Comparison of ENCODE assay signal across 8 cellular contexts in genomic region chr14:102775855-102776760, GRCh38. TPM values are rescaled to one million over a fixed set of nuclear protein-coding genes. Genes with fewer than 3 reads are reported as not detected.
DNase-seq lines count a peak whose midpoint lies in the region; ATAC-seq lines count a peak whose summit lies in the region.

No MANE protein-coding gene starts in this region.

- ATAC-seq in HG02759 (IDR thresholded peaks at IDR 0.05; ENCODE audit: unreplicated experiment) (no peak), GM21526 (IDR thresholded peaks at IDR 0.05; ENCODE audit: low FRiP score, unreplicated experiment) (no peak)

- H3K27ac ChIP-seq in layer of hippocampus (ENCODE audit: low read depth, low read length) (peak overlapping the region; percentile 80), substantia nigra (ENCODE audit: low read depth, low read length, poor library complexity, severe bottlenecking) (peak overlapping the region; percentile 49)

- H3K27me3 ChIP-seq in layer of hippocampus (ENCODE audit: control insufficient read depth, insufficient read depth, low read length), result no peaks in the 10 kb centered on the region

- DNase-seq in DMS53 treated with DMSO at 0.1 percent for 48 hours (lab: John Stamatoyannopoulos, UW; ENCODE audit: unreplicated experiment) (peak; percentile 6), LHCN-M2 (ENCODE audit: low read depth) (peak; percentile 51), astrocyte of the hippocampus (ENCODE audit: low read depth, low spot score) (peak; percentile 66), substantia nigra (lab: John Stamatoyannopoulos, UW) (peak in 2 of 49 donors; percentile 29 to 51), NCI-H2029 (lab: John Stamatoyannopoulos, UW) (no peak)

RNA-seq across cellular contexts. Expression of gene TRAF3, which starts 1.1 kb away (rescaled TPM):
- total RNA-seq in LHCN-M2 (2014; rRNA removed), result 15.9 and 17.0 TPM in 2 replicates
- polyA plus RNA-seq in LHCN-M2 (2012), result 10.5 TPM
